Comparison of ENCODE assay signal across 9 cellular contexts in genomic region chr1:186404454-186405051, GRCh38. TPM values are rescaled to one million over a fixed set of nuclear protein-coding genes. Genes with fewer than 3 reads are reported as not detected.
DNase-seq lines count a peak whose midpoint lies in the region; ATAC-seq and TF ChIP-seq lines count a peak whose summit lies in the region.
"Had no signal": no experiment of that assay in that cellular context is flagged by ENCODE, and none has a peak within 500 bp of the region (broad histone marks: within the 10 kb centered on the region; RNA-seq: fewer than 3 reads in every experiment).

No MANE protein-coding gene starts in this region.

- intact Hi-C loops in Caco-2 (cut with micrococcal nuclease; ENCODE audit: unreplicated experiment) = loop anchor here (1.0 to 2.0 kb wide), 5 partner anchors 76 to 582 kb away; partner anchors contain the start of gene PTGS2
- intact Hi-C loops in psoas muscle (cut with DNase I) = loop anchor here in 1 of 2 donors (5.0 kb wide), 1 partner anchor 42 kb away; no protein-coding TSS in a partner anchor

- H3K4me3 ChIP-seq in Caco-2 (ENCODE audit: low read depth, low read length) = no peak overlapping the region
- no peak overlapping the region for H3K4me3 ChIP-seq in psoas muscle

- no peaks in the 10 kb centered on the region for H3K27me3 Mint-ChIP-seq in Caco-2 (ENCODE audit: insufficient read depth, unreplicated experiment)
- H3K27me3 Mint-ChIP-seq in T-helper 17 cell = no peaks in the 10 kb centered on the region

- BruUV-seq in Caco-2 (replicated peaks; lab: Mats Ljungman, UMichigan) = TSS peak; percentile 7

- peak in 1 of 2 experiments; percentile 43 for DNase-seq in Caco-2
- peak; percentile 78 for DNase-seq in MV-4-11 (lab: John Stamatoyannopoulos, UW)
- no peak for DNase-seq in T-helper 17 cell
- DNase-seq in fibroblast of the conjunctiva (ENCODE audit: low read depth) = peak; percentile 47
- no peak for DNase-seq in psoas muscle
- DNase-seq in middle frontal gyrus (ENCODE audit: extremely low spot score, low spot score) = no peak

- no peak overlapping the region for H3K4me3 Mint-ChIP-seq in Caco-2 (ENCODE audit: unreplicated experiment)
- no peak overlapping the region for H3K4me3 Mint-ChIP-seq in T-helper 17 cell

- H3K36me3 ChIP-seq in Caco-2 (ENCODE audit: control insufficient read depth, insufficient read depth, low read length) (no peaks in the 10 kb centered on the region), psoas muscle (ENCODE audit: insufficient read depth in 1 of 2, low read depth in 1 of 2) (peaks cover 0 to 91% of the 10 kb centered on the region in 2 donors)

- WGBS in psoas muscle, 3 donors = 68 to 74% (median 69%) methylated on average over 5 of the region's 5 CpGs

- peaks cover 69% of the 10 kb centered on the region for H3K36me3 Mint-ChIP-seq in Caco-2 (ENCODE audit: insufficient read depth, unreplicated experiment)
- peaks cover 13% of the 10 kb centered on the region for H3K36me3 Mint-ChIP-seq in T-helper 17 cell (ENCODE audit: low read depth)

- H3K9me3 ChIP-seq in Caco-2 (no peaks in the 10 kb centered on the region), T-helper 17 cell (ENCODE audit: control insufficient read depth, low read length, poor library complexity, severe bottlenecking) (no peaks in the 10 kb centered on the region), psoas muscle (no peaks in the 10 kb centered on the region)

- no peaks in the 10 kb centered on the region for H3K9me3 Mint-ChIP-seq in Caco-2 (ENCODE audit: unreplicated experiment)

- POLR2A ChIA-PET in Caco-2 (lab: Charles Lee) = no interaction called here

- H3K27me3 ChIP-seq in Caco-2 (replicated peaks; ENCODE audit: control insufficient read depth, insufficient read depth, low read length) (no peaks in the 10 kb centered on the region), psoas muscle (ENCODE audit: insufficient read depth in 3 of 3, low read length in 2 of 3) (no peaks in the 10 kb centered on the region)

- H3K4me1 Mint-ChIP-seq in Caco-2 (ENCODE audit: low read depth, unreplicated experiment) (peaks cover 6% of the 10 kb centered on the region), T-helper 17 cell (peaks cover 5% of the 10 kb centered on the region)

- H3K4me1 ChIP-seq in Caco-2 (no peaks in the 10 kb centered on the region), psoas muscle (no peaks in the 10 kb centered on the region)

- ATAC-seq in GM19452 (IDR thresholded peaks at IDR 0.05; ENCODE audit: unreplicated experiment) = peak; percentile 68
- ATAC-seq in T-helper 17 cell = peak; percentile 92
- peak in 1 of 4 donors; percentile 41 for ATAC-seq in psoas muscle
- no peak for ATAC-seq in HG03571 (IDR thresholded peaks at IDR 0.05; ENCODE audit: unreplicated experiment)

- H3K27ac Mint-ChIP-seq in Caco-2 (ENCODE audit: unreplicated experiment) (no peak overlapping the region), T-helper 17 cell (peak overlapping the region; percentile 16)

- no peak overlapping the region for H3K27ac ChIP-seq in psoas muscle

- peak; percentile 58 to 63 for TF ChIP-seq CTCF in Caco-2 (IDR thresholded peaks at IDR 0.05; ENCODE audit: insufficient read depth in 1 of 2, low read depth in 1 of 2, low read length in 1 of 2, severe bottlenecking in 1 of 2, unreplicated experiment in 1 of 2)
- peak; percentile 56 for TF ChIP-seq CTCF in psoas muscle (IDR thresholded peaks at IDR 0.05)

- CTCF ChIA-PET in Caco-2 (lab: Charles Lee) = interaction anchor here (0.7 to 1.5 kb wide), 5 partner anchors 29 to 278 kb away, joined by 3 to 6 read pairs (median 4); partner anchors contain the start of genes ODR4 and TPR

RNA-seq across cellular contexts. Expression of gene ODR4, which starts 28.9 kb away (rescaled TPM):
- total RNA-seq in Caco-2 (2022) (29.1 and 32.0 TPM in 2 replicates), T-helper 17 cell (10 to 100 TPM; 18.6 to 22.5 TPM), psoas muscle (10 to 100 TPM in 2 of 4 donors, 1 to 10 TPM in 2; 9.2 to 12.1 (median 10.3) TPM)
- polyA plus RNA-seq in psoas muscle = 10 to 100 TPM in 2 of 3 donors, 1 to 10 TPM in 1; 7.6 to 11.5 (median 11.0) TPM

RNA-seq across cellular contexts. Expression of gene TPR, which starts 29.5 kb away (rescaled TPM):
- total RNA-seq in Caco-2 (2022) (172 and 178 TPM in 2 replicates), T-helper 17 cell (100 to 1,000 TPM; 132 to 139 TPM), psoas muscle (10 to 100 TPM; 48.0 to 61.8 (median 55.8) TPM)
- 10 to 100 TPM; 17.8 to 28.5 (median 20.9) TPM for polyA plus RNA-seq in psoas muscle

RNA-seq across cellular contexts. Expression of gene PDC, which starts 56.4 kb away (rescaled TPM):
- total RNA-seq in Caco-2 (2022) = not detected in 2 replicates
- not detected for total RNA-seq in T-helper 17 cell
- not detected for total RNA-seq in psoas muscle
- polyA plus RNA-seq in psoas muscle = not detected
- total RNA-seq: T-helper 1 cell treated with Interleukin-12 subunit alpha and Interleukin-12 subunit beta and Interleukin-4 antibody, amounts not matched to agents 30 ng/mL and 1 ng/mL, for 36 hours had no signal

Comparison
In these comparisons a context has a peak if more than half of its experiments do, and no peak if none do; other contexts are left out.
1. DNase-seq: peak in MV-4-11 (single experiment) and fibroblast of the conjunctiva (single experiment); none in T-helper 17 cell (0 of 3), psoas muscle (0 of 2) and middle frontal gyrus (single experiment).